Comparison of ENCODE assay signal across 8 cellular contexts in genomic region chr11:43680521-43681505, GRCh38. TPM values are rescaled to one million over a fixed set of nuclear protein-coding genes. Genes with fewer than 3 reads are reported as not detected.
DNase-seq lines count a peak whose midpoint lies in the region; TF ChIP-seq lines count a peak whose summit lies in the region.

Gene HSD17B12 (plus strand): TSS chr11:43680738. CDS start chr11:43680828, 90 bp downstream.

- H3K9me3 ChIP-seq in DOHH2 (ENCODE audit: control insufficient read depth, insufficient read depth, low read length) = no peaks in the 10 kb centered on the region
- H3K9me3 ChIP-seq in GM23248 (ENCODE audit: low read depth) = no peaks in the 10 kb centered on the region
- H3K9me3 ChIP-seq in esophagus squamous epithelium = no peaks in the 10 kb centered on the region

- DNase-seq in GM23248 (peak; percentile 100), Kasumi-1 (lab: John Stamatoyannopoulos, UW) (peak; percentile 99 to 100), RPMI7951 (ENCODE audit: low read depth) (peak; percentile 98), esophagus squamous epithelium (lab: John Stamatoyannopoulos, UW) (peak; percentile 92), myocyte (ENCODE audit: low read depth) (peak; percentile 100)
- peak; percentile 99 for DNase-seq in activated T-helper 1 cell treated with anti-CD3 and anti-CD28 coated beads, Interleukin-12 subunit alpha, Interleukin-12 subunit beta, Interleukin-2, Interleukin-4 antibody, amounts not matched to agents 30 ng/mL and 10 ng/mL and 1 ng/mL, durations not matched to agents 14 hours and 24 hours and 36 hours (ENCODE audit: low spot score)
- DNase-seq in stimulated activated CD8-positive, alpha-beta memory T cell treated with anti-CD3 and anti-CD28 coated beads, Interleukin-7, amount 100 ng/mL, for 48 hours (ENCODE audit: extremely low read depth in 1 of 2, low read depth in 1 of 2) = peak; percentile 99 to 100

- peaks cover 8% of the 10 kb centered on the region for H3K27me3 Mint-ChIP-seq in activated T-helper 1 cell treated with anti-CD3 and anti-CD28 coated beads, Interleukin-12 subunit alpha, Interleukin-12 subunit beta, Interleukin-2, Interleukin-4 antibody, amounts not matched to agents 30 ng/mL and 10 ng/mL and 1 ng/mL, durations not matched to agents 14 hours and 24 hours and 36 hours (ENCODE audit: insufficient read depth)

- in situ Hi-C loops in GM23248 (cut with MboI) = no loop called here

- H3K9me2 ChIP-seq in DOHH2 (replicated peaks; ENCODE audit: control insufficient read depth, low read length) (no peaks in the 10 kb centered on the region), GM23248 (ENCODE audit: insufficient read depth) (no peaks in the 10 kb centered on the region)

- peak in 3 of 4 donors; percentile 78 to 88 (median 88) for TF ChIP-seq POLR2A in esophagus squamous epithelium (IDR thresholded peaks at IDR 0.05)

- H3K4me2 ChIP-seq in DOHH2 (ENCODE audit: low read length) (peak within 1 kb of the TSS; percentile 62), GM23248 (ENCODE audit: unreplicated experiment) (peak within 1 kb of the TSS; percentile 100)

- H3K27ac Mint-ChIP-seq in activated T-helper 1 cell treated with anti-CD3 and anti-CD28 coated beads, Interleukin-12 subunit alpha, Interleukin-12 subunit beta, Interleukin-2, Interleukin-4 antibody, amounts not matched to agents 30 ng/mL and 10 ng/mL and 1 ng/mL, durations not matched to agents 14 hours and 24 hours and 36 hours = peak within 1 kb of the TSS; percentile 94

- peaks cover 52% of the 10 kb centered on the region for H3K79me2 ChIP-seq in DOHH2 (ENCODE audit: control insufficient read depth, low read length)
- H3K79me2 ChIP-seq in GM23248 (ENCODE audit: insufficient read depth) = peaks cover 41% of the 10 kb centered on the region

- peaks cover 19% of the 10 kb centered on the region for H3K9me3 Mint-ChIP-seq in activated T-helper 1 cell treated with anti-CD3 and anti-CD28 coated beads, Interleukin-12 subunit alpha, Interleukin-12 subunit beta, Interleukin-2, Interleukin-4 antibody, amounts not matched to agents 30 ng/mL and 10 ng/mL and 1 ng/mL, durations not matched to agents 14 hours and 24 hours and 36 hours

- H3K27me3 ChIP-seq in DOHH2 (ENCODE audit: control insufficient read depth, low read length) (no peaks in the 10 kb centered on the region), GM23248 (replicated peaks; ENCODE audit: insufficient read depth) (no peaks in the 10 kb centered on the region), esophagus squamous epithelium (no peaks in the 10 kb centered on the region)

- intact Hi-C loops in activated T-helper 1 cell treated with anti-CD3 and anti-CD28 coated beads, Interleukin-12 subunit alpha, Interleukin-12 subunit beta, Interleukin-2, Interleukin-4 antibody, amounts not matched to agents 30 ng/mL and 10 ng/mL and 1 ng/mL, durations not matched to agents 14 hours and 24 hours and 36 hours (cut with micrococcal nuclease) = loop anchor here (1.0 to 5.0 kb wide), 12 partner anchors 37 to 1466 kb away; partner anchors contain the start of genes ACCS, ALKBH3, API5 and C11orf96
- intact Hi-C loops in esophagus squamous epithelium (cut with DNase I) = no loop called here

- peaks cover 5% of the 10 kb centered on the region; the same call in 1 of the 2 replicates for H3F3A ChIP-seq in DOHH2 (ENCODE audit: control insufficient read depth, insufficient read depth)
- peaks cover 5% of the 10 kb centered on the region for H3F3A ChIP-seq in GM23248 (ENCODE audit: insufficient read depth)

- peak within 1 kb of the TSS; percentile 99 for H3K4me3 Mint-ChIP-seq in activated T-helper 1 cell treated with anti-CD3 and anti-CD28 coated beads, Interleukin-12 subunit alpha, Interleukin-12 subunit beta, Interleukin-2, Interleukin-4 antibody, amounts not matched to agents 30 ng/mL and 10 ng/mL and 1 ng/mL, durations not matched to agents 14 hours and 24 hours and 36 hours

- H2AFZ ChIP-seq in GM23248 = peak within 1 kb of the TSS; percentile 90

- H4K20me1 ChIP-seq in DOHH2 (ENCODE audit: control insufficient read depth, insufficient read depth, low read depth, low read length) = peaks cover 8% of the 10 kb centered on the region
- no peaks in the 10 kb centered on the region for H4K20me1 ChIP-seq in GM23248 (ENCODE audit: insufficient read depth)

- H3K36me3 Mint-ChIP-seq in activated T-helper 1 cell treated with anti-CD3 and anti-CD28 coated beads, Interleukin-12 subunit alpha, Interleukin-12 subunit beta, Interleukin-2, Interleukin-4 antibody, amounts not matched to agents 30 ng/mL and 10 ng/mL and 1 ng/mL, durations not matched to agents 14 hours and 24 hours and 36 hours (ENCODE audit: low read depth) = peaks cover 33% of the 10 kb centered on the region

- peaks cover 37% of the 10 kb centered on the region for H3K4me1 ChIP-seq in DOHH2 (ENCODE audit: control insufficient read depth, low read length)
- peaks cover 6% of the 10 kb centered on the region; the same call in 1 of the 2 replicates for H3K4me1 ChIP-seq in GM23248 (ENCODE audit: insufficient read depth)
- peaks cover 3 to 30% (median 8%) of the 10 kb centered on the region in 3 donors for H3K4me1 ChIP-seq in esophagus squamous epithelium

- peak within 1 kb of the TSS; percentile 97 for H3K9ac ChIP-seq in GM23248

- 1 to 2% methylated on average over 51 to 63 of the region's 64 CpGs for WGBS in GM23248 (ENCODE audit: low coverage in 1 of 2, low lambda C conversion rate in 2 of 2, missing lambda C conversion rate in 2 of 2), 2 experiments
- 0% methylated on average over 19 to 23 of the region's 64 CpGs for WGBS in esophagus squamous epithelium, 2 donors

- H3K4me3 ChIP-seq in DOHH2 (ENCODE audit: low read length) (peak within 1 kb of the TSS; percentile 97), GM23248 (peak within 1 kb of the TSS; percentile 87), esophagus squamous epithelium (peak within 1 kb of the TSS; percentile 67 to 95 (median 84))

- H3K4me1 Mint-ChIP-seq in activated T-helper 1 cell treated with anti-CD3 and anti-CD28 coated beads, Interleukin-12 subunit alpha, Interleukin-12 subunit beta, Interleukin-2, Interleukin-4 antibody, amounts not matched to agents 30 ng/mL and 10 ng/mL and 1 ng/mL, durations not matched to agents 14 hours and 24 hours and 36 hours (ENCODE audit: low read depth) = peaks cover 40% of the 10 kb centered on the region

- TF ChIP-seq CTCF in DOHH2 (IDR thresholded peaks at IDR 0.05; ENCODE audit: low read depth, low read length, poor library complexity, severe bottlenecking) = no peak
- TF ChIP-seq CTCF in esophagus squamous epithelium (IDR thresholded peaks at IDR 0.05) = no peak

- H3K36me3 ChIP-seq in DOHH2 (ENCODE audit: control insufficient read depth, low read length) = peaks cover 48% of the 10 kb centered on the region
- H3K36me3 ChIP-seq in GM23248 (ENCODE audit: low read depth) = peaks cover 10% of the 10 kb centered on the region
- H3K36me3 ChIP-seq in esophagus squamous epithelium = peaks cover 0 to 8% (median 0%) of the 10 kb centered on the region in 3 donors

- peak within 1 kb of the TSS; percentile 84 for H3K27ac ChIP-seq in DOHH2 (ENCODE audit: low read depth, low read length)
- H3K27ac ChIP-seq in GM23248 = peak within 1 kb of the TSS; percentile 97
- H3K27ac ChIP-seq in esophagus squamous epithelium = peak within 1 kb of the TSS; percentile 90 to 99 (median 96)

RNA-seq across cellular contexts. Expression of gene HSD17B12, which starts in this region (rescaled TPM):
- total RNA-seq in GM23248 (2014; rRNA removed; shearing (Covaris generic)) = 92.3 and 113 TPM in 2 replicates
- 105 and 111 TPM in 2 replicates for polyA plus RNA-seq in GM23248 (2016; fragmentation: Nextera tagmentation; extraction: Ambion mirVana)
- 68.2 and 71.3 TPM in 2 replicates for total RNA-seq in RPMI7951 (2014; rRNA removed; shearing (Covaris generic))
- 72.3 and 77.8 TPM in 2 replicates for total RNA-seq in activated T-helper 1 cell treated with anti-CD3 and anti-CD28 coated beads, Interleukin-12 subunit alpha, Interleukin-12 subunit beta, Interleukin-2, Interleukin-4 antibody, amounts not matched to agents 30 ng/mL and 10 ng/mL and 1 ng/mL, durations not matched to agents 14 hours and 24 hours and 36 hours
- total RNA-seq in esophagus squamous epithelium (10 to 100 TPM; 26.1 to 83.6 (median 59.1) TPM), myocyte (51.9 and 82.2 TPM in 2 replicates)
- polyA plus RNA-seq in myocyte (2012) = 24.1 TPM

Comparison
In these comparisons a context has a peak if more than half of its experiments do, and no peak if none do; other contexts are left out.
1. Peak in every context shown above with its lines: DNase-seq, H3K4me3 ChIP-seq and H3K27ac ChIP-seq.